8 cellular contexts compared by ENCODE assay signal in the genomic region with DNA sequence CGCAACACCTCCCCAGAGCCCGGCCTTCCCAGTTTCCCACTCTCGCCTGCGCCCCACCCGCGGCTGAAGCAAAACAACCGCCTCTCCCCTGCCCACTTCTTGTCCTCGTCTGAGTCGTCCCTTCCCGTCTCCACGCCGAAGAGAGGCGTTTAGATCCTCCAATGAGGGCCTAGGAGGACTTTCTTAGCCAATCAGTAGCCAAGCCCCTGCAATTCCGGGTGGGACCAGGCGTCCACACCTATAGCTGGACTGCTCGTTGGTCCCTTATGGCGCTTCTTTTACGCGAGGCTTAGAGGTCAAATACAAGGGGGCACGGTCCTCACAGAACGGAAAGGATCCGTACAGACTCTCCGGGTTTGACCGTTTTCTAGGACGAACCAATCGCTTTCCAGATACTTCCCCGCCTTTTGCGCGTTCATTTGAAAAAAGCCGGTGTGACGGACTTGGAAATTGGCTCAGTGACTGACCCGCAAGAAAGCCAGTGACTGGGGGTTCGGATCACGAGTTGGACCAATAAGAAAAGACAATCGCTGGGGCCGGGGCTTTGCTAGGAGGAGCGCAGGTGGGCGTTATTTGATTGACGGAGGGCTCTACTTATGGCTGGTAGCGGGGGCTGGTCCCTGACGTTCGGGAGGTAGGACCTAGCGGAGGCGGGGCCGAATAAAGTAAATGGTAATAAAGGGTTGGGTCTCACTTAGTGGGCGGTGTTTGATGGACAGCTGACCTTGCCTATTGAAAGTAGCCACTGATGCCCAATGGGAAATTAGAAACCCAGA. TPM values are rescaled to one million over a fixed set of nuclear protein-coding genes. Genes with fewer than 3 reads are reported as not detected.
DNase-seq lines count a peak whose midpoint lies in the region; ATAC-seq and TF ChIP-seq lines count a peak whose summit lies in the region.

No MANE protein-coding gene starts in this region.

- intact Hi-C loops in esophagus muscularis mucosa (cut with DNase I): loop anchor here (5.0 kb wide), 2 partner anchors 76 to 194 kb away; partner anchors contain the start of genes CAMKMT and PREPL

- DNase-seq in DMS79 (lab: John Stamatoyannopoulos, UW) (peak; percentile 99), Peyer's patch (peak; percentile 96 to 100 (median 98)), activated T-helper 1 cell treated with Interleukin-2 at 50 U/mL for 16 hours (ENCODE audit: low read depth) (peak; percentile 90), esophagus muscularis mucosa (ENCODE audit: extremely low spot score) (peak; percentile 100)
- peak; percentile 87 for DNase-seq in stimulated activated CD8-positive, alpha-beta memory T cell treated with anti-CD3 and anti-CD28 coated beads, Interleukin-7, amount 100 ng/mL, for 1 hour (ENCODE audit: low read depth in 2 of 2)

- H3K27me3 ChIP-seq in KMS-11 (ENCODE audit: insufficient read depth, low read depth) (no peaks in the 10 kb centered on the region), Peyer's patch (no peaks in the 10 kb centered on the region), esophagus muscularis mucosa (peaks cover 0 to 5% (median 0%) of the 10 kb centered on the region in 4 donors), muscle layer of colon (ENCODE audit: control insufficient read depth in 1 of 2, insufficient read depth in 2 of 2, low read length in 2 of 2) (no peaks in the 10 kb centered on the region)

- TF ChIP-seq CTCF in KMS-11 (conservative IDR thresholded peaks at IDR 0.05; ENCODE audit: low read depth, low read length) (no peak), Peyer's patch (IDR thresholded peaks at IDR 0.05) (no peak), esophagus muscularis mucosa (IDR thresholded peaks at IDR 0.05) (peak in 1 of 3 experiments; percentile 3)

- TF ChIP-seq POLR2A in Peyer's patch (IDR thresholded peaks at IDR 0.05) (peak; percentile 52 to 59), esophagus muscularis mucosa (IDR thresholded peaks at IDR 0.05; ENCODE audit: low read depth) (peak; percentile 7)

- peak overlapping the region; percentile 74 for H3K27ac ChIP-seq in KMS-11
- peak overlapping the region; percentile 95 to 99 (median 96) for H3K27ac ChIP-seq in Peyer's patch
- H3K27ac ChIP-seq in esophagus muscularis mucosa (replicated peaks in 1 of 4): peak overlapping the region; percentile 92 to 95 (median 92)
- H3K27ac ChIP-seq in muscle layer of colon (ENCODE audit: low read depth, low read length): peak overlapping the region; percentile 76

- H3K9me3 ChIP-seq in Peyer's patch (no peaks in the 10 kb centered on the region), esophagus muscularis mucosa (no peaks in the 10 kb centered on the region), muscle layer of colon (ENCODE audit: low read length) (no peaks in the 10 kb centered on the region)

- peak overlapping the region; percentile 46 for H2AFZ ChIP-seq in KMS-11 (ENCODE audit: low read depth)

- H3K4me1 ChIP-seq in KMS-11 (ENCODE audit: low read depth, poor library complexity, severe bottlenecking): peaks cover 29% of the 10 kb centered on the region
- H3K4me1 ChIP-seq in Peyer's patch: peaks cover 0 to 18% (median 8%) of the 10 kb centered on the region in 4 donors
- H3K4me1 ChIP-seq in esophagus muscularis mucosa: peaks cover 16 to 32% (median 25%) of the 10 kb centered on the region in 4 donors
- H3K4me1 ChIP-seq in muscle layer of colon (ENCODE audit: insufficient read depth, low read length): peaks cover 11% of the 10 kb centered on the region

- peaks cover 7% of the 10 kb centered on the region; the same call in 1 of the 2 replicates for H4K20me1 ChIP-seq in KMS-11 (ENCODE audit: insufficient read depth)

- H3K4me3 ChIP-seq in KMS-11 (IDR thresholded peaks at IDR 0.05; ENCODE audit: insufficient read depth, low read depth, low read length) (peak overlapping the region; percentile 92), Peyer's patch (peak overlapping the region; percentile 55 to 60 (median 58)), esophagus muscularis mucosa (peak overlapping the region; percentile 58 to 97 (median 72)), muscle layer of colon (ENCODE audit: low read depth in 1 of 2, low read length in 2 of 2) (peak overlapping the region; percentile 15 to 75)

- peaks cover 40% of the 10 kb centered on the region for H3K79me2 ChIP-seq in KMS-11 (ENCODE audit: insufficient read depth, low read depth)

- TF ChIP-seq EP300 in esophagus muscularis mucosa (IDR thresholded peaks at IDR 0.05): no peak

- no peaks in the 10 kb centered on the region for H3K36me3 ChIP-seq in KMS-11 (ENCODE audit: insufficient read depth)
- H3K36me3 ChIP-seq in Peyer's patch: no peaks in the 10 kb centered on the region
- no peaks in the 10 kb centered on the region for H3K36me3 ChIP-seq in esophagus muscularis mucosa
- H3K36me3 ChIP-seq in muscle layer of colon (ENCODE audit: insufficient read depth, low read length): no peaks in the 10 kb centered on the region

- peak overlapping the region; percentile 59 for H3K9ac ChIP-seq in KMS-11
- peak overlapping the region; percentile 62 for H3K9ac ChIP-seq in muscle layer of colon (ENCODE audit: low read length)

- ATAC-seq in GM21786 (IDR thresholded peaks at IDR 0.05; ENCODE audit: unreplicated experiment): peak; percentile 78

- WGBS in esophagus muscularis mucosa: under 1% methylated on average over 46 of the region's 46 CpGs

- peak overlapping the region; percentile 94; the same call in 1 of the 2 replicates for H3K4me2 ChIP-seq in KMS-11

RNA-seq across cellular contexts. Expression of gene PPM1B, which starts 0.6 kb away (rescaled TPM):
- total RNA-seq in Peyer's patch (10 to 100 TPM; 43.7 to 79.2 (median 57.3) TPM), esophagus muscularis mucosa (10 to 100 TPM; 61.4 to 92.7 (median 75.8) TPM)

Comparison
In these comparisons a context has a peak if more than half of its experiments do, and no peak if none do; other contexts are left out.
1. Peak in every context shown above with its lines: DNase-seq, ATAC-seq, H3K4me3 ChIP-seq and H3K27ac ChIP-seq.